ENCODE assay signal across 14 cellular contexts in the genomic region with DNA sequence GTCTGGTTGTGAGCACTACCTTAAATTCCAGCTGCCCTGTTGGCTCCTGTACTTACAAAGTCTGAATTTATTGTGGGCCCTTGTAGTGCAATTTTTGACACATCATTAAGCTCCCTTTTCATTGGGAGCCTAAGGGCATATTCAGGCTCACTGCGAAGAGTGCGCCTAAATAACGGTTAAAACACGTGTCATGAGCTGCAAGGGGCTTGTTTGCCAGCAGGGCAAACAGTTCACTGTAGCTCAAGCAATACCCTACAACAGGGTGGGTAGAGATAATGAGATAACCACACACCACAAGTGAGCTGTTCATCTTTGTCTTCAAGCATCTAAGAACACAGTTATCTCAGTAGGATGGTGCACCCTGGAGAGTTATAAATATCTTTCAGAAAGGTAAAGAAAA.
DNase-seq lines count a peak whose midpoint lies in the region; ATAC-seq, FAIRE-seq and TF ChIP-seq lines count a peak whose summit lies in the region.
"Had no signal": no experiment of that assay in that cellular context is flagged by ENCODE, and none has a peak within 500 bp of the region (broad histone marks: within the 10 kb centered on the region; RNA-seq: fewer than 3 reads in every experiment).

No MANE protein-coding gene starts in this region.

- TF ChIP-seq CTCF in bronchial epithelial cell (IDR thresholded peaks at IDR 0.05; ENCODE audit: insufficient read depth, low read length, severe bottlenecking): no peak

- peak; percentile 32 for FAIRE-seq in bronchial epithelial cell (lab: Jason Lieb, UNC)
- FAIRE-seq: H54 had no signal

- no peak for ATAC-seq in HG03439 (IDR thresholded peaks at IDR 0.05; ENCODE audit: unreplicated experiment)
- ATAC-seq: CD8-positive, alpha-beta T cell had no signal

- H3K36me3 ChIP-seq in bronchial epithelial cell (ENCODE audit: control insufficient read depth, insufficient read depth, low read length): no peaks in the 10 kb centered on the region

- H3K4me3 ChIP-seq in bronchial epithelial cell (ENCODE audit: low read depth, low read length): no peak overlapping the region

- DNase-seq in COR-L47 (lab: John Stamatoyannopoulos, UW) (peak; percentile 33), DMS79 treated with DMSO at 0.1 percent for 48 hours (lab: John Stamatoyannopoulos, UW) (peak; percentile 41), NCI-H1092 treated with DMSO at 0.1 percent for 48 hours (lab: John Stamatoyannopoulos, UW) (peak; percentile 38), bronchial epithelial cell (ENCODE audit: low read depth) (no peak), NCI-H446 treated with DMSO at 0.1 percent for 48 hours (lab: John Stamatoyannopoulos, UW) (no peak), NCI-H226 (no peak)
- DNase-seq: CD8-positive, alpha-beta T cell; EL; MV-4-11; NCI-H2029; NCI-H446; SIG-M5 had no signal

- H3K27me3 ChIP-seq in bronchial epithelial cell (ENCODE audit: control insufficient read depth, insufficient read depth, low read length): no peaks in the 10 kb centered on the region

Comparison
In these comparisons a context has a peak if more than half of its experiments do, and no peak if none do; other contexts are left out.
1. DNase-seq: peak in COR-L47 (single experiment), DMS79 treated with DMSO at 0.1 percent for 48 hours (single experiment) and NCI-H1092 treated with DMSO at 0.1 percent for 48 hours (single experiment); none in bronchial epithelial cell (single experiment), NCI-H446 treated with DMSO at 0.1 percent for 48 hours (single experiment) and NCI-H226 (single experiment).